ENCODE assay signal across 2 cellular contexts in the genomic region with DNA sequence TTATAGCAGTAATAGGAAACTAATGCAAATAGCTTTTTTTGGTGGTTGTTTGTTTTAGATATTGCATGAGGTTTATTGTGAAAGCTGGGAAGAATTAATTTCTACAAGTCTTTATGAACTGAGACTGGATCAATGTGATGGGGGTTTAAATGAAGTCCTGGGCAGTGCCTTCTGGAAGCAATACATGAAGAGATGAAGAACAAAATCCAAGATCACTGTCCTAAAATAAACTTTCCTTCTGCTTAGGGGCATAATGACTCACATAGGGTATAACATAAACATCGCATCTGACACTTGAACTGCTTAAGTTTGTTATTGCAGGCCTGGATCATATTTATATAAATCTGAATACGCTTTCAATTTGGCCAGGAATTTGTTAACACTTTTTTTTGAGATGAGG.
TF ChIP-seq lines count a peak whose summit lies in the region.

No MANE protein-coding gene starts in this region.

TF ChIP-seq in IMR-90, 13 proteins besides CTCF, POLR2A, EP300 and RAD21:
- TF ChIP-seq FOS (IDR thresholded peaks at IDR 0.05; ENCODE audit: low read depth, low read length) (peak; percentile 75; the same call in 1 of the 2 replicates), CEBPB (IDR thresholded peaks at IDR 0.05; ENCODE audit: low read depth, low read length) (no peak)

TF ChIP-seq in endothelial cell of umbilical vein, 7 proteins besides CTCF, POLR2A, EP300 and RAD21:
- no peak for TF ChIP-seq FOS (IDR thresholded peaks at IDR 0.05; ENCODE audit: borderline replicate concordance, insufficient read depth, low read length)
- TF ChIP-seq POLR2AphosphoS5 (IDR thresholded peaks at IDR 0.05; ENCODE audit: insufficient read depth, low read depth, low read length), result no peak
